Comparison of ENCODE assay signal across 8 cellular contexts in genomic region chr10:73590881-73591577, GRCh38. TPM values are rescaled to one million over a fixed set of nuclear protein-coding genes. Genes with fewer than 3 reads are reported as not detected.
A peak's percentile ranks its signal among the peaks of the same experiment; 100 is the strongest.
DNase-seq lines count a peak whose midpoint lies in the region; ATAC-seq and TF ChIP-seq lines count a peak whose summit lies in the region.

TSS of gene USP54 (minus strand) at chr10:73591342. CDS start at chr10:73575658, 15,684 bp downstream.

- H3K4me3 ChIP-seq in RWPE2 (ENCODE audit: severe bottlenecking), result no peak within 1 kb of the TSS
- H3K4me3 ChIP-seq in ectodermal cell (ENCODE audit: insufficient read depth, low read depth, low read length), result peak within 1 kb of the TSS; percentile 2
- H3K4me3 ChIP-seq in lower lobe of right lung, result peak within 1 kb of the TSS; percentile 20

- intact Hi-C loops in lower lobe of right lung (cut with DNase I), result no loop called here

- peak; percentile 78 for ATAC-seq in RWPE2 (ENCODE audit: low read depth)
- peak; percentile 72 to 81 for ATAC-seq in lower lobe of right lung
- ATAC-seq in GM19455 (IDR thresholded peaks at IDR 0.05; ENCODE audit: unreplicated experiment), result no peak
- no peak for ATAC-seq in HG02938 (IDR thresholded peaks at IDR 0.05; ENCODE audit: unreplicated experiment)

- H3K4me1 ChIP-seq in RWPE2 (ENCODE audit: insufficient read depth, poor library complexity, severe bottlenecking), result peaks cover 36% of the 10 kb centered on the region
- H3K4me1 ChIP-seq in ectodermal cell (ENCODE audit: control insufficient read depth, insufficient read depth, low read length), result peaks cover 27% of the 10 kb centered on the region
- H3K4me1 ChIP-seq in lower lobe of right lung, result peaks cover 49% of the 10 kb centered on the region

- H3K27ac ChIP-seq in RWPE2 (ENCODE audit: poor library complexity, severe bottlenecking) (peak within 1 kb of the TSS; percentile 57), ectodermal cell (ENCODE audit: insufficient read depth, low read depth, low read length, poor library complexity, severe bottlenecking) (peak within 1 kb of the TSS; percentile 89), lower lobe of right lung (peak within 1 kb of the TSS; percentile 81)

- H3K27me3 ChIP-seq in RWPE2 (ENCODE audit: insufficient read depth, poor library complexity, severe bottlenecking) (no peaks in the 10 kb centered on the region), ectodermal cell (ENCODE audit: control insufficient read depth, insufficient read depth, low read length, poor library complexity, severe bottlenecking) (no peaks in the 10 kb centered on the region), lower lobe of right lung (ENCODE audit: low read depth) (no peaks in the 10 kb centered on the region)

- DNase-seq in NCI-H2171 treated with DMSO at 0.1 percent for 48 hours (lab: John Stamatoyannopoulos, UW) (peak; percentile 0), NCI-H2171 (lab: John Stamatoyannopoulos, UW) (no peak), RWPE2 (ENCODE audit: low spot score) (no peak), lower lobe of right lung (no peak), superior temporal gyrus (ENCODE audit: extremely low spot score) (peak; percentile 87)

- WGBS in ectodermal cell, 2 experiments, result 0 to 1% methylated on average over 3 to 4 of the region's 4 CpGs

- H3K36me3 ChIP-seq in RWPE2 (ENCODE audit: low read depth) (no peaks in the 10 kb centered on the region), ectodermal cell (ENCODE audit: control insufficient read depth, insufficient read depth, low read length) (no peaks in the 10 kb centered on the region), lower lobe of right lung (no peaks in the 10 kb centered on the region)

- TF ChIP-seq CTCF in RWPE2 (IDR thresholded peaks at IDR 0.05; ENCODE audit: poor library complexity, severe bottlenecking), result no peak
- TF ChIP-seq CTCF in lower lobe of right lung (IDR thresholded peaks at IDR 0.05), result no peak

- H3K9me3 ChIP-seq in RWPE2 (ENCODE audit: severe bottlenecking) (no peaks in the 10 kb centered on the region), ectodermal cell (ENCODE audit: control insufficient read depth, low read length) (no peaks in the 10 kb centered on the region), lower lobe of right lung (no peaks in the 10 kb centered on the region)

RNA-seq across cellular contexts. Expression of gene USP54, which starts in this region (rescaled TPM):
- polyA plus RNA-seq in ectodermal cell (2013, experiment 1 of 4), result 53.0 TPM
- polyA plus RNA-seq in ectodermal cell (2013, experiment 2 of 4), result 60.3 TPM
- polyA plus RNA-seq in ectodermal cell (2013, experiment 3 of 4), result 36.2 TPM
- 39.2 TPM for polyA plus RNA-seq in ectodermal cell (2013, experiment 4 of 4)
- total RNA-seq in lower lobe of right lung, result 97.4 TPM

Comparison
In these comparisons a context has a peak if more than half of its experiments do, and no peak if none do; other contexts are left out.
1. DNase-seq: peak in NCI-H2171 treated with DMSO at 0.1 percent for 48 hours (single experiment) and superior temporal gyrus (single experiment); none in NCI-H2171 (single experiment), RWPE2 (single experiment) and lower lobe of right lung (single experiment).
2. ATAC-seq: peak in RWPE2 (single experiment) and lower lobe of right lung (2 of 2); none in GM19455 (single experiment) and HG02938 (single experiment).
3. Peak in every context shown above with its lines, with median percentiles within 50 percentile points of each other: H3K27ac ChIP-seq.